9 cellular contexts compared by ENCODE assay signal in the genomic region with DNA sequence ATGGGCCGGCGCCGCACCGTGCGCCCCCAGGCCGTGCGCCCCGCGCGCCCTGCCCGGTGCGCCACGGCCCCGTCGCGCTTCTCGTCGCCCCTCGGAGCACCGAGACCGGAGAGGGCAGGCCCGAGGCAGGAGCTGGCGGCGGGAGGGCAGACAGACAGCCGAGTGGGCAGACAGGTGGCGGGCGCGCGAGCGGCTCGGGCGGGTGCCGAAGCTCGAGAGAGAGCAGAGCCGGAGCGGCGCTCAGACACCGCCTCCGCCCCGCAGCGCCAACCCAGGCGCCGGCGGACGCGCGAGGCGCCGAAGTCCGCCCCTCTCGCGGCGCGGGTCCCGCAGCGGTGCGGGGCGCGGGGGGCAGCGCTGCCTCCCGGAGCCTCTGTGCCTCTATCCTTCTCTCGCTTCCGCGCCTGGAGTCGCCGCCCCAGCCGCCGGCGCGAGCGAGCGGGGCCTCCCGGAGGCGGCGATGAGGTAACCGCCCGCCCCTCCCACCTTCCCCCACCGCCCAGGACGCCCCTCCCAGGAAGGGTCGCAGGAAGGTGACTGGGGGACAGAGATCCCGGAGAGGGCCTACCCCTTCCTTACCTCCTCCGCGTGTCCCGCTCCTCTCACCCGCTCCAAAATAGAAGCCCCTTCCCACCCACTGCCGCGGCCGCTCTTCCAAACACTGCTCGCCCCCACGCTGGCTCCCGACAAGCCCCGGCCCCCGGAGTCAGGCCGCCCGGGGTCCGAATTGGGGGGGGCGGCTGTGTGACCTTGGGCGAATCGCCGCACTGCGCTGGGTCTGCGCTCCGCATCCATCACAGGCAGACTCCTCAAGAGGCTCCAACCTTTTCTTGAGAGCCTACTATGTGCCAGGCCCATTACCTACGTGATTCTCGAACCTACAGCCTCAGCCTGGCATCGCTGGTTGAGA. TPM values are rescaled to one million over a fixed set of nuclear protein-coding genes. Genes with fewer than 3 reads are reported as not detected.
DNase-seq lines count a peak whose midpoint lies in the region; ATAC-seq and TF ChIP-seq lines count a peak whose summit lies in the region.
"Had no signal": no experiment of that assay in that cellular context is flagged by ENCODE, and none has a peak within 500 bp of the region (broad histone marks: within the 10 kb centered on the region; RNA-seq: fewer than 3 reads in every experiment).

A gene with protein sequence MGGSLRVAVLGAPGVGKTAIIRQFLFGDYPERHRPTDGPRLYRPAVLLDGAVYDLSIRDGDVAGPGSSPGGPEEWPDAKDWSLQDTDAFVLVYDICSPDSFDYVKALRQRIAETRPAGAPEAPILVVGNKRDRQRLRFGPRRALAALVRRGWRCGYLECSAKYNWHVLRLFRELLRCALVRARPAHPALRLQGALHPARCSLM (minus strand): TSS at position 412 of the 910 bp plus-strand sequence. CDS start 451 bp downstream, outside the sequence.

- in situ Hi-C loops in gastrocnemius medialis (cut with MboI; ENCODE audit: low sequenced_read_pairs in 4 of 4) = no loop called here

- no peak within 1 kb of the TSS for H3K27ac ChIP-seq in SJSA1
- no peak within 1 kb of the TSS for H3K27ac ChIP-seq in gastrocnemius medialis
- H3K27ac ChIP-seq: 22Rv1 had no signal

- peak; percentile 63 for DNase-seq in DMS 273 (lab: John Stamatoyannopoulos, UW; ENCODE audit: unreplicated experiment)
- DNase-seq in DMS 273 treated with DMSO at 0.1 percent for 48 hours (lab: John Stamatoyannopoulos, UW) = no peak
- DNase-seq in SJSA1 (ENCODE audit: low read depth in 1 of 2, low spot score in 2 of 2) = peak in 1 of 2 experiments; percentile 35
- DNase-seq in fibroblast of villous mesenchyme (ENCODE audit: low read depth) = no peak
- no peak for DNase-seq in gastrocnemius medialis

- peaks cover 20% of the 10 kb centered on the region for H3K4me1 ChIP-seq in SJSA1 (replicated peaks)
- peaks cover 3 to 28% of the 10 kb centered on the region in 2 donors for H3K4me1 ChIP-seq in gastrocnemius medialis

- TF ChIP-seq CTCF in fibroblast of villous mesenchyme (IDR thresholded peaks at IDR 0.05; ENCODE audit: insufficient read depth, low read depth, low read length) (no peak), gastrocnemius medialis (IDR thresholded peaks at IDR 0.05 in 4 of 5, conservative IDR thresholded peaks at IDR 0.05 in 1 of 5) (no peak)

- intact Hi-C loops in gastrocnemius medialis (cut with DNase I; ENCODE audit: low total_unique reads) = no loop called here

- peak; percentile 11 to 18 for ATAC-seq in gastrocnemius medialis
- no peak for ATAC-seq in HG02870 (IDR thresholded peaks at IDR 0.05; ENCODE audit: unreplicated experiment)
- no peak for ATAC-seq in GM21576 (IDR thresholded peaks at IDR 0.05; ENCODE audit: unreplicated experiment)
- no peak for ATAC-seq in HG03521 (IDR thresholded peaks at IDR 0.05; ENCODE audit: unreplicated experiment)

- H3K9me3 ChIP-seq in SJSA1 (replicated peaks) = 0 out of 2 replicates have a peak, but pooled peaks cover 4% of the 10 kb centered on the region
- no peaks in the 10 kb centered on the region for H3K9me3 ChIP-seq in gastrocnemius medialis

- H3K4me3 ChIP-seq in SJSA1 (peak within 1 kb of the TSS; percentile 13; the same call in 1 of the 2 replicates), fibroblast of villous mesenchyme (ENCODE audit: low read depth, low read length) (peak within 1 kb of the TSS; percentile 12), gastrocnemius medialis (peak within 1 kb of the TSS; percentile 21 to 41 (median 34))

- peaks cover 33% of the 10 kb centered on the region for H3K27me3 ChIP-seq in SJSA1 (replicated peaks)
- peaks cover 17 to 28% (median 24%) of the 10 kb centered on the region in 3 donors for H3K27me3 ChIP-seq in gastrocnemius medialis

- H3K36me3 ChIP-seq in SJSA1 (peaks cover 8% of the 10 kb centered on the region; the same call in 1 of the 2 replicates), gastrocnemius medialis (no peaks in the 10 kb centered on the region)

- no peak for TF ChIP-seq POLR2A in gastrocnemius medialis (IDR thresholded peaks at IDR 0.05)

RNA-seq across cellular contexts. Expression of the gene that starts here (rescaled TPM):
- not detected in 2 replicates for total RNA-seq in SJSA1 (2014; rRNA removed; shearing (Covaris generic))
- total RNA-seq in fibroblast of villous mesenchyme = 0.86 TPM in 1 of 2 replicates, not detected in the other
- 1 to 10 TPM in 1 of 4 donors, under 1 TPM in 1, not detected in 2; 0.13 to 1.2 TPM for total RNA-seq in gastrocnemius medialis

Comparison
In these comparisons a context has a peak if more than half of its experiments do, and no peak if none do; other contexts are left out.
1. ATAC-seq: peak in gastrocnemius medialis (2 of 2); none in HG02870 (single experiment), GM21576 (single experiment) and HG03521 (single experiment).
2. Peak in every context shown above with its lines, with median percentiles within 50 percentile points of each other: H3K4me3 ChIP-seq.